1 cellular context compared by ENCODE assay signal in the genomic region with DNA sequence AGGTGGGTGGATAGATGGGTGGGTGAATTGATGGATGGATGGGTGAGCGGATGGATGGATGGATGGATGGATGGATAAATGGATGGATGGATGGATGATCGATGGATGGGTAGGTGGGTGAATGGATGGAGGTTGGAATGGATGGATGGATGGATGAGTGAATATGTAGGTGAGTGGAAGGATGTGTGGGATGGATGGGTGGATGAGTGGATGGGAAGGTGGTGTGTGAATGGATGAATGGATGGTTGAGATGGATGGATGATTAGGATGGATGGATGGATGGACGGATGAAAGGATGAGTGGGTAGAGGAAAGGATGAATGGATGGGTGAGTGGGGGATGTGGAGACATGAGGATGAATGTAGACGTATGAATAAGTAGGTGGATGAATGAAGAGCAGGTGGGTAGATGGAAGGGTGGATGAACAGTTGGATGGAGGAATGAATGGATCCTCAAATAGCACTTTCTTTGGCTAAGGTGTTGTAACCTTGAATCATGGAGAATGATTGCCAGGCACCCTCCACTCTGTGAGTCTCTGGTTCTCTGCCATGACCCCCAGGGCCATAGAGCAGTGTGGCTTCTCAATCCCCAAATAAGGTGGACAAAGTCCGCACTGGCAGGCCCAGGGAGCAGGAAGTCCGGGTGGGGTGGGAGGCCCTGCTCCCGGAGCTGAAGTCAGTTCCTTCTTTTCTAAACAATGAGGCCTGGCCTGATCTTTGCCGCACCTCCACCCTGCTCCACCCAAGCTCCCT.
A peak's percentile ranks its signal among the peaks of the same experiment; 100 is the strongest.
TF ChIP-seq lines count a peak whose summit lies in the region.

No MANE protein-coding gene starts in this region.

TF ChIP-seq in HepG2, 621 proteins besides CTCF, POLR2A, EP300 and RAD21 (continued from another document and continues in another):
- TF ChIP-seq ARID4A (CRISPR knock-in tag; IDR thresholded peaks at IDR 0.05; ENCODE audit: borderline replicate concordance) (peak; percentile 46; the same call in 1 of the 2 replicates), ZNF891 (CRISPR knock-in tag; IDR thresholded peaks at IDR 0.05) (no peak), NR1H2 (CRISPR knock-in tag; IDR thresholded peaks at IDR 0.05; ENCODE audit: borderline replicate concordance, low read depth) (no peak), ZNF780A (CRISPR knock-in tag; IDR thresholded peaks at IDR 0.05) (no peak), GLI4 (CRISPR knock-in tag; IDR thresholded peaks at IDR 0.05; ENCODE audit: borderline replicate concordance) (no peak), PHF20 (CRISPR knock-in tag; IDR thresholded peaks at IDR 0.05) (peak; percentile 60; the same call in 1 of the 2 replicates), ZNF615 (CRISPR knock-in tag; IDR thresholded peaks at IDR 0.05; ENCODE audit: borderline replicate concordance) (no peak), ATF5 (CRISPR knock-in tag; IDR thresholded peaks at IDR 0.05; ENCODE audit: low read depth) (no peak), CC2D1A (CRISPR knock-in tag; IDR thresholded peaks at IDR 0.05) (no peak), TOE1 (CRISPR knock-in tag; IDR thresholded peaks at IDR 0.05) (no peak), ZNF564 (CRISPR knock-in tag; IDR thresholded peaks at IDR 0.05) (no peak), RAD51 (IDR thresholded peaks at IDR 0.05; ENCODE audit: borderline replicate concordance) (no peak), SIX1 (CRISPR knock-in tag; IDR thresholded peaks at IDR 0.05; ENCODE audit: borderline replicate concordance) (no peak), ZNF138 (CRISPR knock-in tag; IDR thresholded peaks at IDR 0.05; ENCODE audit: low read depth) (no peak), TGIF2 (CRISPR knock-in tag; IDR thresholded peaks at IDR 0.05) (peak; percentile 60; the same call in 1 of the 2 replicates), MEIS1 (CRISPR knock-in tag; IDR thresholded peaks at IDR 0.05; ENCODE audit: borderline replicate concordance) (no peak), ZNF317 (CRISPR knock-in tag; IDR thresholded peaks at IDR 0.05) (peak; percentile 47; the same call in 1 of the 2 replicates), ATM (IDR thresholded peaks at IDR 0.05; ENCODE audit: borderline replicate concordance) (no peak), ZNF556 (CRISPR knock-in tag; IDR thresholded peaks at IDR 0.05; ENCODE audit: borderline replicate concordance) (no peak), HOXA7 (CRISPR knock-in tag; IDR thresholded peaks at IDR 0.05) (no peak), ZNF530 (CRISPR knock-in tag; IDR thresholded peaks at IDR 0.05; ENCODE audit: low read depth) (no peak), KDM5A (IDR thresholded peaks at IDR 0.05; ENCODE audit: borderline replicate concordance, low read length) (no peak), ZNF207 (IDR thresholded peaks at IDR 0.05; ENCODE audit: borderline replicate concordance) (no peak), KLF11 (CRISPR knock-in tag; IDR thresholded peaks at IDR 0.05) (no peak), ZNF775 (CRISPR knock-in tag; IDR thresholded peaks at IDR 0.05; ENCODE audit: borderline replicate concordance) (no peak), ZNF562 (CRISPR knock-in tag; IDR thresholded peaks at IDR 0.05; ENCODE audit: borderline replicate concordance) (no peak), NCOR1 (IDR thresholded peaks at IDR 0.05; ENCODE audit: borderline replicate concordance, low read length) (peak; percentile 45; the same call in 1 of the 2 replicates), MAFF (IDR thresholded peaks at IDR 0.05; ENCODE audit: low read depth, low read length) (no peak), ZNF205 (CRISPR knock-in tag; IDR thresholded peaks at IDR 0.05) (peak; percentile 27; the same call in 1 of the 2 replicates), ZBED4 (CRISPR knock-in tag; IDR thresholded peaks at IDR 0.05; ENCODE audit: borderline replicate concordance) (0 out of 2 replicates have a peak, but pooled peaks have one; percentile 42), ZNF441 (CRISPR knock-in tag; IDR thresholded peaks at IDR 0.05; ENCODE audit: borderline replicate concordance) (no peak), KMT2A (CRISPR knock-in tag; IDR thresholded peaks at IDR 0.05) (no peak), TP53 (CRISPR knock-in tag; conservative IDR thresholded peaks at IDR 0.05) (no peak), JDP2 (CRISPR knock-in tag; IDR thresholded peaks at IDR 0.05; ENCODE audit: borderline replicate concordance) (no peak), ZNF607 (CRISPR knock-in tag; IDR thresholded peaks at IDR 0.05; ENCODE audit: borderline replicate concordance) (no peak), KDM2A (CRISPR knock-in tag; IDR thresholded peaks at IDR 0.05; ENCODE audit: borderline replicate concordance, low read depth) (no peak), DR1 (CRISPR knock-in tag; IDR thresholded peaks at IDR 0.05) (no peak), TEAD3 (CRISPR knock-in tag; optimal IDR thresholded peaks at IDR 0.05; ENCODE audit: borderline replicate concordance) (no peak), DNMT1 (CRISPR knock-in tag; IDR thresholded peaks at IDR 0.05) (no peak), ZZZ3 (CRISPR knock-in tag; IDR thresholded peaks at IDR 0.05; ENCODE audit: borderline replicate concordance) (no peak), ZNF737 (CRISPR knock-in tag; IDR thresholded peaks at IDR 0.05; ENCODE audit: borderline replicate concordance) (no peak), HNRNPK (IDR thresholded peaks at IDR 0.05; ENCODE audit: low read depth, low read length, poor library complexity, severe bottlenecking) (no peak), CENPX (CRISPR knock-in tag; IDR thresholded peaks at IDR 0.05) (no peak), KLF15 (CRISPR knock-in tag; IDR thresholded peaks at IDR 0.05; ENCODE audit: borderline replicate concordance) (no peak), PHF21A (CRISPR knock-in tag; IDR thresholded peaks at IDR 0.05) (peak; percentile 73), NR2F6 (IDR thresholded peaks at IDR 0.05) (peak; percentile 65), NR2F6 (CRISPR knock-in tag; IDR thresholded peaks at IDR 0.05) (peak; percentile 63), ZNF782 (CRISPR knock-in tag; IDR thresholded peaks at IDR 0.05; ENCODE audit: borderline replicate concordance) (no peak), NFRKB (IDR thresholded peaks at IDR 0.05) (no peak), ERF (CRISPR knock-in tag; IDR thresholded peaks at IDR 0.05) (peak; percentile 55; the same call in 1 of the 2 replicates), HOXD1 (CRISPR knock-in tag; IDR thresholded peaks at IDR 0.05) (no peak), ZBTB7B (CRISPR knock-in tag; IDR thresholded peaks at IDR 0.05) (peak; percentile 80), TBL1XR1 (IDR thresholded peaks at IDR 0.05; ENCODE audit: borderline replicate concordance, low read length, partially characterized antibody) (no peak), ZNF772 (CRISPR knock-in tag; IDR thresholded peaks at IDR 0.05) (0 out of 2 replicates have a peak, but pooled peaks have one; percentile 25), SRSF4 (IDR thresholded peaks at IDR 0.05; ENCODE audit: low read depth, low read length, poor library complexity, severe bottlenecking) (no peak)
- TF ChIP-seq, protein P1, sequence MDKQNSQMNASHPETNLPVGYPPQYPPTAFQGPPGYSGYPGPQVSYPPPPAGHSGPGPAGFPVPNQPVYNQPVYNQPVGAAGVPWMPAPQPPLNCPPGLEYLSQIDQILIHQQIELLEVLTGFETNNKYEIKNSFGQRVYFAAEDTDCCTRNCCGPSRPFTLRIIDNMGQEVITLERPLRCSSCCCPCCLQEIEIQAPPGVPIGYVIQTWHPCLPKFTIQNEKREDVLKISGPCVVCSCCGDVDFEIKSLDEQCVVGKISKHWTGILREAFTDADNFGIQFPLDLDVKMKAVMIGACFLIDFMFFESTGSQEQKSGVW (CRISPR knock-in tag; IDR thresholded peaks at IDR 0.05; ENCODE audit: borderline replicate concordance), result no peak
- TF ChIP-seq, protein P2, sequence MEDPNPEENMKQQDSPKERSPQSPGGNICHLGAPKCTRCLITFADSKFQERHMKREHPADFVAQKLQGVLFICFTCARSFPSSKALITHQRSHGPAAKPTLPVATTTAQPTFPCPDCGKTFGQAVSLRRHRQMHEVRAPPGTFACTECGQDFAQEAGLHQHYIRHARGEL (CRISPR knock-in tag; IDR thresholded peaks at IDR 0.05), result no peak
- TF ChIP-seq, protein P3, sequence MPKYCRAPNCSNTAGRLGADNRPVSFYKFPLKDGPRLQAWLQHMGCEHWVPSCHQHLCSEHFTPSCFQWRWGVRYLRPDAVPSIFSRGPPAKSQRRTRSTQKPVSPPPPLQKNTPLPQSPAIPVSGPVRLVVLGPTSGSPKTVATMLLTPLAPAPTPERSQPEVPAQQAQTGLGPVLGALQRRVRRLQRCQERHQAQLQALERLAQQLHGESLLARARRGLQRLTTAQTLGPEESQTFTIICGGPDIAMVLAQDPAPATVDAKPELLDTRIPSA (CRISPR knock-in tag; IDR thresholded peaks at IDR 0.05; ENCODE audit: borderline replicate concordance), result no peak
- TF ChIP-seq, protein P4, sequence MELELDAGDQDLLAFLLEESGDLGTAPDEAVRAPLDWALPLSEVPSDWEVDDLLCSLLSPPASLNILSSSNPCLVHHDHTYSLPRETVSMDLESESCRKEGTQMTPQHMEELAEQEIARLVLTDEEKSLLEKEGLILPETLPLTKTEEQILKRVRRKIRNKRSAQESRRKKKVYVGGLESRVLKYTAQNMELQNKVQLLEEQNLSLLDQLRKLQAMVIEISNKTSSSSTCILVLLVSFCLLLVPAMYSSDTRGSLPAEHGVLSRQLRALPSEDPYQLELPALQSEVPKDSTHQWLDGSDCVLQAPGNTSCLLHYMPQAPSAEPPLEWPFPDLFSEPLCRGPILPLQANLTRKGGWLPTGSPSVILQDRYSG (CRISPR knock-in tag; IDR thresholded peaks at IDR 0.05), result no peak
- TF ChIP-seq, protein P5, sequence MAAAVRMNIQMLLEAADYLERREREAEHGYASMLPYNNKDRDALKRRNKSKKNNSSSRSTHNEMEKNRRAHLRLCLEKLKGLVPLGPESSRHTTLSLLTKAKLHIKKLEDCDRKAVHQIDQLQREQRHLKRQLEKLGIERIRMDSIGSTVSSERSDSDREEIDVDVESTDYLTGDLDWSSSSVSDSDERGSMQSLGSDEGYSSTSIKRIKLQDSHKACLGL (CRISPR knock-in tag; IDR thresholded peaks at IDR 0.05), result no peak
- TF ChIP-seq, protein P6, sequence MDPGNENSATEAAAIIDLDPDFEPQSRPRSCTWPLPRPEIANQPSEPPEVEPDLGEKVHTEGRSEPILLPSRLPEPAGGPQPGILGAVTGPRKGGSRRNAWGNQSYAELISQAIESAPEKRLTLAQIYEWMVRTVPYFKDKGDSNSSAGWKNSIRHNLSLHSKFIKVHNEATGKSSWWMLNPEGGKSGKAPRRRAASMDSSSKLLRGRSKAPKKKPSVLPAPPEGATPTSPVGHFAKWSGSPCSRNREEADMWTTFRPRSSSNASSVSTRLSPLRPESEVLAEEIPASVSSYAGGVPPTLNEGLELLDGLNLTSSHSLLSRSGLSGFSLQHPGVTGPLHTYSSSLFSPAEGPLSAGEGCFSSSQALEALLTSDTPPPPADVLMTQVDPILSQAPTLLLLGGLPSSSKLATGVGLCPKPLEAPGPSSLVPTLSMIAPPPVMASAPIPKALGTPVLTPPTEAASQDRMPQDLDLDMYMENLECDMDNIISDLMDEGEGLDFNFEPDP (CRISPR knock-in tag; conservative IDR thresholded peaks at IDR 0.05), result no peak
